Comparison of ENCODE assay signal across 1 cellular context in the genomic region with DNA sequence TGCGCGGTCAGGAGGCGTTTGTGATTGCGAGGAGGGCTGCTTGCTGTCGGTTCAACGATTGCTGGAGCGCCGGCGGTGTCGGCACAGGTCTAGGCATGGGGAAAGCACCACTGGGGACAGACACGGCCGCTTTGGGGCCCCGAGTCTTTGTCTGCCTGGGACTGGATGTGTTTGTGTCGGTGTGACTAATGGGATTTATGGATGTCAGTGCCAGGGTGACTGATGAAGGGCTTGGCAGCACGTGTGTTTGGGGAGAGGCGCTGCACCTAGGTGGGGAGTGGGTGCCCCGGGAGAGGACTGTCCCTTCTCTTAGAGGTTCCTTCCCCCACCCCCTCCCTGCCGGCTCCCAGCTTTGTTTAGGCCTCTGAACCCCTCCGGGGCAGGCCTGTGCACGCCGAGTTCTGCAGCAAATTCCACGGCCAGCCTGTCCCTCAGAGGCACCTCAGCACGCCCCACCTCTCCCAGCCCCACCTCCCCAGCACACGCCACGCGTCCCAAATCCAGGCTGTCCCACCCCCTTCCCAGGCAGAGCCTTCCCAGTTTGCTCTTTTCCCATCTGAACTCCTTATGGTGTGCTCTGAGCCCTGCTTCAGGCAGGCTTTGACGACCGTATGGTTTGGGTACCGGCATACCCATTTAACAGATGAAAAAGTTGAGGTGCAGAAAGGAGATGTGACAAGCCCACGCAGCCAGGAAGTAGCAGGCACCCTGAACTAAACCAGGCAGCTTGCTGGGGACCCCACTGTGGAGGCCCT.
TF ChIP-seq lines count a peak whose summit lies in the region.

No MANE protein-coding gene starts in this region.

TF ChIP-seq in GM23338, 12 proteins besides CTCF, POLR2A, EP300 and RAD21 (continued from another document):
- TF ChIP-seq ZNF462 (CRISPR knock-in tag; IDR thresholded peaks at IDR 0.05) (no peak), CREB1 (CRISPR knock-in tag; IDR thresholded peaks at IDR 0.05; ENCODE audit: low read depth) (no peak), POLR2AphosphoS5 (IDR thresholded peaks at IDR 0.05; ENCODE audit: low read depth) (no peak), JUNB (IDR thresholded peaks at IDR 0.05; ENCODE audit: unreplicated experiment) (no peak), EZH2phosphoT487 (IDR thresholded peaks at IDR 0.05; ENCODE audit: unreplicated experiment) (no peak)
- TF ChIP-seq, protein P1, sequence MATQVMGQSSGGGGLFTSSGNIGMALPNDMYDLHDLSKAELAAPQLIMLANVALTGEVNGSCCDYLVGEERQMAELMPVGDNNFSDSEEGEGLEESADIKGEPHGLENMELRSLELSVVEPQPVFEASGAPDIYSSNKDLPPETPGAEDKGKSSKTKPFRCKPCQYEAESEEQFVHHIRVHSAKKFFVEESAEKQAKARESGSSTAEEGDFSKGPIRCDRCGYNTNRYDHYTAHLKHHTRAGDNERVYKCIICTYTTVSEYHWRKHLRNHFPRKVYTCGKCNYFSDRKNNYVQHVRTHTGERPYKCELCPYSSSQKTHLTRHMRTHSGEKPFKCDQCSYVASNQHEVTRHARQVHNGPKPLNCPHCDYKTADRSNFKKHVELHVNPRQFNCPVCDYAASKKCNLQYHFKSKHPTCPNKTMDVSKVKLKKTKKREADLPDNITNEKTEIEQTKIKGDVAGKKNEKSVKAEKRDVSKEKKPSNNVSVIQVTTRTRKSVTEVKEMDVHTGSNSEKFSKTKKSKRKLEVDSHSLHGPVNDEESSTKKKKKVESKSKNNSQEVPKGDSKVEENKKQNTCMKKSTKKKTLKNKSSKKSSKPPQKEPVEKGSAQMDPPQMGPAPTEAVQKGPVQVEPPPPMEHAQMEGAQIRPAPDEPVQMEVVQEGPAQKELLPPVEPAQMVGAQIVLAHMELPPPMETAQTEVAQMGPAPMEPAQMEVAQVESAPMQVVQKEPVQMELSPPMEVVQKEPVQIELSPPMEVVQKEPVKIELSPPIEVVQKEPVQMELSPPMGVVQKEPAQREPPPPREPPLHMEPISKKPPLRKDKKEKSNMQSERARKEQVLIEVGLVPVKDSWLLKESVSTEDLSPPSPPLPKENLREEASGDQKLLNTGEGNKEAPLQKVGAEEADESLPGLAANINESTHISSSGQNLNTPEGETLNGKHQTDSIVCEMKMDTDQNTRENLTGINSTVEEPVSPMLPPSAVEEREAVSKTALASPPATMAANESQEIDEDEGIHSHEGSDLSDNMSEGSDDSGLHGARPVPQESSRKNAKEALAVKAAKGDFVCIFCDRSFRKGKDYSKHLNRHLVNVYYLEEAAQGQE (IDR thresholded peaks at IDR 0.05; ENCODE audit: unreplicated experiment): no peak
- TF ChIP-seq, protein P2, sequence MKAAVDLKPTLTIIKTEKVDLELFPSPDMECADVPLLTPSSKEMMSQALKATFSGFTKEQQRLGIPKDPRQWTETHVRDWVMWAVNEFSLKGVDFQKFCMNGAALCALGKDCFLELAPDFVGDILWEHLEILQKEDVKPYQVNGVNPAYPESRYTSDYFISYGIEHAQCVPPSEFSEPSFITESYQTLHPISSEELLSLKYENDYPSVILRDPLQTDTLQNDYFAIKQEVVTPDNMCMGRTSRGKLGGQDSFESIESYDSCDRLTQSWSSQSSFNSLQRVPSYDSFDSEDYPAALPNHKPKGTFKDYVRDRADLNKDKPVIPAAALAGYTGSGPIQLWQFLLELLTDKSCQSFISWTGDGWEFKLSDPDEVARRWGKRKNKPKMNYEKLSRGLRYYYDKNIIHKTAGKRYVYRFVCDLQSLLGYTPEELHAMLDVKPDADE (IDR thresholded peaks at IDR 0.05): no peak
